16 cellular contexts compared by ENCODE assay signal in the genomic region with DNA sequence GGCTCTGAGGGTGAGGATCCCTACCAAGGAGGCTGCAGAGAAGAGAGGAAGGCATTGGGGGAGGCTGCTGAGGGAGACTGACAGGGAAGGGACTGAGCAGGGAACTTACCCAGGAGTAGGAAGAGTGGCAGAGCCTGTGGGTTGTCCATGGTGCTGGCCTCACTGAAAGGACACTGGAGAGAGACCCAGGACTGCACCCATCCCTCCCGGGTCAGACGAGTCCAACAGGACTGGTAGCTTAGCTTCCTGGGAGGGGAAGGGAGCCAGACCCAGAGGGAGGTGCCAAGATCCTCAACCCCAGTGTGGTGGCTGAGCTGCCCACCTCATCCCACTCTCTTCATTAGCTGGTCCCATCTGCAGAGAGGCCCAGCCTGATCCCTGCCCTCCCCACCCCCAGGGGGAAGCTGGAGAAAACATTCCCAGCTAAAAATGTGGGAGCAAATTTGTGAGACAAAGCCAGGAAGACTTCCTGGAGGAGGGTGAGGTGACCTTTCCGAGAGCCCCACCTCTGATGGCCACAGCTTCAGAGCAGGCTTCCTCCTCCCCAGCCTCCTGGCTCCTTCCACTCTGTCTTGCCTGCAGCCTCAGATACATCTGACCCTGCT. TPM values are rescaled to one million over a fixed set of nuclear protein-coding genes. Genes with fewer than 3 reads are reported as not detected.
DNase-seq lines count a peak whose midpoint lies in the region; ATAC-seq, FAIRE-seq and TF ChIP-seq lines count a peak whose summit lies in the region.
"Had no signal": no experiment of that assay in that cellular context is flagged by ENCODE, and none has a peak within 500 bp of the region (broad histone marks: within the 10 kb centered on the region; RNA-seq: fewer than 3 reads in every experiment).

A gene (minus strand): TSS at position 164 of the 605 bp plus-strand sequence. CDS start 15 bp downstream, at position 149.

- no peak for FAIRE-seq in A549 (lab: Jason Lieb, UNC)
- FAIRE-seq: colon had no signal

- H3K27ac Mint-ChIP-seq in activated naive CD8-positive, alpha-beta T cell treated with anti-CD3 and anti-CD28 coated beads, Interleukin-2, amount 50 U/mL, for 24 hours, result peak within 1 kb of the TSS; percentile 52

- no peak for TF ChIP-seq RAD21 in A549 (conservative IDR thresholded peaks at IDR 0.05 in 1 of 2, IDR thresholded peaks at IDR 0.05 in 1 of 2)

- H2BK120ac ChIP-seq in mesenchymal stem cell (ENCODE audit: low read depth, low read length), result no peak within 1 kb of the TSS

- H3K36me3 Mint-ChIP-seq in activated naive CD8-positive, alpha-beta T cell treated with anti-CD3 and anti-CD28 coated beads, Interleukin-2, amount 50 U/mL, for 24 hours (ENCODE audit: low read depth), result peaks cover 8% of the 10 kb centered on the region

- H3K27me3 Mint-ChIP-seq in activated naive CD8-positive, alpha-beta T cell treated with anti-CD3 and anti-CD28 coated beads, Interleukin-2, amount 50 U/mL, for 24 hours, result peaks cover 4% of the 10 kb centered on the region

- H3K4me2 ChIP-seq in A549, result peak within 1 kb of the TSS; percentile 92
- H3K4me2 ChIP-seq in mesenchymal stem cell (ENCODE audit: low read length, poor library complexity, severe bottlenecking), result no peak within 1 kb of the TSS
- H3K4me2 ChIP-seq in GM23248 (ENCODE audit: unreplicated experiment), result no peak within 1 kb of the TSS

- H4K8ac ChIP-seq in mesenchymal stem cell (ENCODE audit: low read length), result peak within 1 kb of the TSS; percentile 40

- H2BK12ac ChIP-seq in mesenchymal stem cell (ENCODE audit: low read length in 2 of 2), result peak within 1 kb of the TSS in 1 of 2 experiments; percentile 87

- peaks cover 0 to 3% of the 10 kb centered on the region in 2 experiments for H3K27me3 ChIP-seq in mesenchymal stem cell (ENCODE audit: control insufficient read depth in 1 of 2, insufficient read depth in 1 of 2, low read length in 2 of 2)
- no peaks in the 10 kb centered on the region for H3K27me3 ChIP-seq in GM23248 (replicated peaks; ENCODE audit: insufficient read depth)
- H3K27me3 ChIP-seq: upper lobe of right lung had no signal

- H3K14ac ChIP-seq in mesenchymal stem cell (ENCODE audit: low read length in 2 of 2), result peak within 1 kb of the TSS in 1 of 2 experiments; percentile 44

- peaks cover 30% of the 10 kb centered on the region for H3K4me1 Mint-ChIP-seq in activated naive CD8-positive, alpha-beta T cell treated with anti-CD3 and anti-CD28 coated beads, Interleukin-2, amount 50 U/mL, for 24 hours

- H3K4me3 ChIP-seq in A549 (no peak within 1 kb of the TSS; the same call in 2 of the 3 replicates), mesenchymal stem cell (ENCODE audit: insufficient read depth in 1 of 2, low read depth in 1 of 2, low read length in 2 of 2) (no peak within 1 kb of the TSS), GM23248 (no peak within 1 kb of the TSS)

- H3K9me2 ChIP-seq in GM23248 (ENCODE audit: insufficient read depth), result no peaks in the 10 kb centered on the region

- H3K36me3 ChIP-seq in mesenchymal stem cell (ENCODE audit: control insufficient read depth in 1 of 2, insufficient read depth in 2 of 2, low read depth in 1 of 2, low read length in 2 of 2) (peaks cover 24 to 25% of the 10 kb centered on the region in 2 experiments), GM23248 (ENCODE audit: low read depth) (peaks cover 5% of the 10 kb centered on the region; the same call in 1 of the 2 replicates)

- no peak within 1 kb of the TSS for H3K23ac ChIP-seq in mesenchymal stem cell (ENCODE audit: low read length in 2 of 2)

- H2BK15ac ChIP-seq in mesenchymal stem cell (ENCODE audit: low read depth, poor library complexity, severe bottlenecking), result peak within 1 kb of the TSS; percentile 77

- H3K18ac ChIP-seq in mesenchymal stem cell (ENCODE audit: low read depth in 1 of 2, low read length in 2 of 2), result no peak within 1 kb of the TSS

- H3K4ac ChIP-seq in mesenchymal stem cell (ENCODE audit: low read depth in 1 of 2, low read length in 2 of 2), result no peak within 1 kb of the TSS

- H2BK5ac ChIP-seq in mesenchymal stem cell (ENCODE audit: low read depth, low read length, poor library complexity, severe bottlenecking), result no peak within 1 kb of the TSS

- peak within 1 kb of the TSS; percentile 86 to 90 for H3K27ac ChIP-seq in A549
- H3K27ac ChIP-seq in mesenchymal stem cell (ENCODE audit: low read length, poor library complexity, severe bottlenecking), result no peak within 1 kb of the TSS
- H3K27ac ChIP-seq in GM23248, result no peak within 1 kb of the TSS
- H3K27ac ChIP-seq: upper lobe of right lung had no signal

- no peak within 1 kb of the TSS for H2AFZ ChIP-seq in mesenchymal stem cell (ENCODE audit: low read depth, low read length)
- H2AFZ ChIP-seq in GM23248, result no peak within 1 kb of the TSS

- no peak within 1 kb of the TSS for H2AK5ac ChIP-seq in mesenchymal stem cell (ENCODE audit: low read length, severe bottlenecking)

- peaks cover 32% of the 10 kb centered on the region for H3K4me1 ChIP-seq in A549
- H3K4me1 ChIP-seq in mesenchymal stem cell (ENCODE audit: control insufficient read depth, insufficient read depth, low read depth, low read length), result peaks cover 16% of the 10 kb centered on the region
- H3K4me1 ChIP-seq in GM23248 (ENCODE audit: insufficient read depth), result no peaks in the 10 kb centered on the region

- CTCF ChIA-PET in A549 (lab: Yijun Ruan, JAX), result interaction anchor here (1.1 to 5.0 kb wide), 9 partner anchors 13 to 315 kb away, joined by 3 to 46 read pairs (median 8); a partner anchor contains a TSS

- 0 out of 2 replicates have a peak, but pooled peaks have one; percentile 4 for TF ChIP-seq POLR2A in A549 (IDR thresholded peaks at IDR 0.05; ENCODE audit: low read length)

- WGBS in A549 (ENCODE audit: missing lambda C conversion rate), result 65% methylated on average over 3 of the region's 3 CpGs
- WGBS in mesenchymal stem cell, result 81% methylated on average over 3 of the region's 3 CpGs
- 56 to 58% methylated on average over 3 of the region's 3 CpGs for WGBS in GM23248 (ENCODE audit: low coverage in 1 of 2, low lambda C conversion rate in 2 of 2, missing lambda C conversion rate in 2 of 2), 2 experiments

- no peak for TF ChIP-seq CTCF in A549 (IDR thresholded peaks at IDR 0.05)

- no peaks in the 10 kb centered on the region for H3K79me1 ChIP-seq in mesenchymal stem cell (replicated peaks; ENCODE audit: low read length, poor library complexity, severe bottlenecking)

- peak within 1 kb of the TSS; percentile 45 for H4K91ac ChIP-seq in mesenchymal stem cell (ENCODE audit: low read length)

- no peaks in the 10 kb centered on the region for H3K79me2 ChIP-seq in GM23248 (ENCODE audit: insufficient read depth)

- POLR2A ChIA-PET in A549 (lab: Yijun Ruan, JAX), result interaction anchor here (1.3 kb wide), 1 partner anchor 24 kb away, joined by 7 read pairs; a partner anchor contains a TSS

- in situ Hi-C loops in GM23248 (cut with MboI), result no loop called here

- no peak for TF ChIP-seq EP300 in A549 (IDR thresholded peaks at IDR 0.05)

- no peak for DNase-seq in A549 (ENCODE audit: low read depth in 1 of 2, low spot score in 1 of 2)
- peak; percentile 33 for DNase-seq in ELF-1 (ENCODE audit: low read depth, low spot score)
- no peak for DNase-seq in activated naive CD8-positive, alpha-beta T cell treated with anti-CD3 and anti-CD28 coated beads, Interleukin-2, amount 50 U/mL, for 24 hours
- DNase-seq in mesenchymal stem cell, result no peak
- no peak for DNase-seq in SKM-1 (lab: John Stamatoyannopoulos, UW; ENCODE audit: unreplicated experiment)
- DNase-seq in GM23248, result no peak
- DNase-seq in NCI-H146 treated with DMSO at 0.1 percent for 48 hours (lab: John Stamatoyannopoulos, UW; ENCODE audit: unreplicated experiment), result no peak
- DNase-seq in stimulated activated CD4-positive, alpha-beta T cell treated with anti-CD3 and anti-CD28 coated beads, Interleukin-2, amount 100 ng/mL, for 48 hours, result no peak
- DNase-seq: activated CD4-positive, alpha-beta T cell treated with anti-CD3 and anti-CD28 coated beads, Interleukin-2, amount 50 U/mL, for 48 hours; DMS79 treated with DMSO at 0.1 percent for 48 hours; hypothalamus; NCI-H2029; upper lobe of right lung had no signal

- H3K9ac ChIP-seq in mesenchymal stem cell (ENCODE audit: low read length) (peak within 1 kb of the TSS; percentile 80), GM23248 (no peak within 1 kb of the TSS)

- no peaks in the 10 kb centered on the region for H3F3A ChIP-seq in GM23248 (ENCODE audit: insufficient read depth)

- no peaks in the 10 kb centered on the region for H4K20me1 ChIP-seq in GM23248 (ENCODE audit: insufficient read depth)

- ATAC-seq in A549, result no peak
- ATAC-seq in activated naive CD8-positive, alpha-beta T cell treated with anti-CD3 and anti-CD28 coated beads, Interleukin-2, amount 50 U/mL, for 24 hours, result no peak
- ATAC-seq: upper lobe of right lung had no signal

- H3K9me3 ChIP-seq in A549 (no peaks in the 10 kb centered on the region), mesenchymal stem cell (ENCODE audit: control insufficient read depth, low read length) (no peaks in the 10 kb centered on the region), GM23248 (ENCODE audit: low read depth) (no peaks in the 10 kb centered on the region)
- H3K9me3 ChIP-seq: HAP-1, neutrophil, upper lobe of right lung had no signal

- no peaks in the 10 kb centered on the region for H3K9me3 Mint-ChIP-seq in activated naive CD8-positive, alpha-beta T cell treated with anti-CD3 and anti-CD28 coated beads, Interleukin-2, amount 50 U/mL, for 24 hours

- H3K4me3 Mint-ChIP-seq in activated naive CD8-positive, alpha-beta T cell treated with anti-CD3 and anti-CD28 coated beads, Interleukin-2, amount 50 U/mL, for 24 hours, result peak within 1 kb of the TSS; percentile 55

TF ChIP-seq in A549, 52 proteins besides CTCF, POLR2A, EP300 and RAD21 (continues in another document):
- peak; percentile 91 for TF ChIP-seq ZFP36 (IDR thresholded peaks at IDR 0.05; ENCODE audit: borderline replicate concordance, partially characterized antibody)
- TF ChIP-seq, protein P1, sequence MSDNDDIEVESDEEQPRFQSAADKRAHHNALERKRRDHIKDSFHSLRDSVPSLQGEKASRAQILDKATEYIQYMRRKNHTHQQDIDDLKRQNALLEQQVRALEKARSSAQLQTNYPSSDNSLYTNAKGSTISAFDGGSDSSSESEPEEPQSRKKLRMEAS (IDR thresholded peaks at IDR 0.05), result no peak

RNA-seq across cellular contexts. Expression of the gene that starts here (rescaled TPM):
- polyA plus RNA-seq in A549 (2011; rRNA removed) (8.6 and 9.2 TPM in 2 replicates), A549 (2017; fragmentation: RNase III; extraction: RNeasy Plus Mini Kit Qiagen cat#74134 plus additional on column Dnase treatment) (5.7 to 6.8 TPM (median 6.7 TPM) in 3 replicates), GM23248 (2016; fragmentation: Nextera tagmentation; extraction: Ambion mirVana) (0.61 and 1.4 TPM in 2 replicates)
- 7.0 and 9.4 TPM in 2 replicates for polyA plus RNA-seq in A549 (2012; cell fraction: cytosol; rRNA removed)
- 11.1 and 11.7 TPM in 2 replicates for polyA plus RNA-seq in A549 (2012; cell fraction: nucleus; rRNA removed)
- polyA minus RNA-seq in A549 (2011; rRNA and poly(A)+ RNA removed), result 1.1 and 2.0 TPM in 2 replicates
- polyA plus RNA-seq in mesenchymal stem cell (2013, experiment 1 of 2), result 5.8 TPM
- polyA plus RNA-seq in mesenchymal stem cell (2013, experiment 2 of 2), result 5.4 TPM
- total RNA-seq in GM23248 (2014; rRNA removed; shearing (Covaris generic)), result 1.7 and 2.0 TPM in 2 replicates

Comparison
In these comparisons a context has a peak if more than half of its experiments do, and no peak if none do; other contexts are left out.
1. H3K27ac ChIP-seq: peak in A549 (2 of 2); none in mesenchymal stem cell (single experiment) and GM23248 (single experiment).